Comparison of ENCODE assay signal across 21 cellular contexts in genomic region chr4:128560754-128561495, GRCh38.
DNase-seq lines count a peak whose midpoint lies in the region; ATAC-seq and TF ChIP-seq lines count a peak whose summit lies in the region.
"Had no signal": no experiment of that assay in that cellular context is flagged by ENCODE, and none has a peak within 500 bp of the region (broad histone marks: within the 10 kb centered on the region; RNA-seq: fewer than 3 reads in every experiment).

No MANE protein-coding gene starts in this region.

- no peak for TF ChIP-seq CTCF in mammary epithelial cell (conservative IDR thresholded peaks at IDR 0.05 in 1 of 2, IDR thresholded peaks at IDR 0.05 in 1 of 2; ENCODE audit: extremely low read depth in 1 of 2, insufficient read depth in 1 of 2, low read depth in 1 of 2, low read length in 2 of 2)
- TF ChIP-seq CTCF in MCF 10A (IDR thresholded peaks at IDR 0.05; ENCODE audit: unreplicated experiment), result no peak
- no peak for TF ChIP-seq CTCF in VCaP (conservative IDR thresholded peaks at IDR 0.05)
- TF ChIP-seq CTCF in right lobe of liver (IDR thresholded peaks at IDR 0.05), result no peak
- no peak for TF ChIP-seq CTCF in upper lobe of right lung (IDR thresholded peaks at IDR 0.05)

- H3K27me3 Mint-ChIP-seq in MCF 10A (ENCODE audit: insufficient read depth, unreplicated experiment), result no peaks in the 10 kb centered on the region
- H3K27me3 Mint-ChIP-seq: central memory CD8-positive, alpha-beta T cell had no signal

- dilution Hi-C loops in mammary epithelial cell (cut with HindIII; ENCODE audit: low sequenced_read_pairs), result no loop called here

- no peak for DNase-seq in mammary epithelial cell
- no peak for DNase-seq in MCF 10A (ENCODE audit: unreplicated experiment)
- no peak for DNase-seq in right lobe of liver
- DNase-seq in upper lobe of right lung, result no peak
- no peak for DNase-seq in COLO829 (ENCODE audit: low spot score)
- DNase-seq in GM03348 (ENCODE audit: low spot score), result no peak
- DNase-seq: activated CD4-positive, alpha-beta T cell treated with anti-CD3 and anti-CD28 coated beads, Interleukin-2, amount 10 ng/mL, durations not matched to agents 24 days and 14 days; activated naive CD8-positive, alpha-beta T cell treated with anti-CD3 and anti-CD28 coated beads, Interleukin-2, amount 50 U/mL, for 24 hours; activated T-cell treated with anti-CD3 and anti-CD28 coated beads, Interleukin-2, amount 50 U/mL, for 72 hours; DMS79 treated with DMSO at 0.1 percent for 48 hours; heart left ventricle; natural killer cell; NCI-H1930; NCI-H526; stimulated activated naive B cell treated with anti-CD40 and anti-IgM and Interleukin-4, amounts not matched to agents 10 μg/mL and 1 μg/mL and 100 μg/mL, for 72 hours; T-helper 17 cell had no signal

- no peak overlapping the region for H3K4me2 ChIP-seq in mammary epithelial cell (ENCODE audit: insufficient read depth, low read depth, low read length)

- BruUV-seq in mammary epithelial cell (replicated peaks; lab: Mats Ljungman, UMichigan) (no TSS peak), MCF 10A (replicated peaks; lab: Mats Ljungman, UMichigan) (no TSS peak)

- H3K79me2 ChIP-seq in mammary epithelial cell (ENCODE audit: insufficient read depth, low read length), result no peaks in the 10 kb centered on the region

- peak; percentile 63 to 73 (median 69) for ATAC-seq in right lobe of liver
- peak; percentile 22 for ATAC-seq in upper lobe of right lung
- ATAC-seq in GM18858 (IDR thresholded peaks at IDR 0.05; ENCODE audit: unreplicated experiment), result no peak
- ATAC-seq: activated naive CD8-positive, alpha-beta T cell treated with anti-CD3 and anti-CD28 coated beads, Interleukin-2, amount 50 U/mL, for 24 hours; heart left ventricle; natural killer cell; sciatic nerve; stimulated activated naive B cell treated with anti-CD40 and anti-IgM and Interleukin-4, amounts not matched to agents 10 μg/mL and 1 μg/mL and 100 μg/mL, for 72 hours; T-helper 17 cell had no signal

- no peak for TF ChIP-seq POLR2A in right lobe of liver (IDR thresholded peaks at IDR 0.05)

- no peak overlapping the region for H3K4me3 ChIP-seq in mammary epithelial cell (replicated peaks in 1 of 3; ENCODE audit: insufficient read depth in 1 of 3, low read depth in 2 of 3, low read length in 3 of 3)
- no peak overlapping the region for H3K4me3 ChIP-seq in right lobe of liver
- H3K4me3 ChIP-seq in upper lobe of right lung, result no peak overlapping the region
- H3K4me3 ChIP-seq: heart left ventricle, vagina had no signal

- intact Hi-C loops in mammary epithelial cell (cut with micrococcal nuclease) (no loop called here), MCF 10A (cut with micrococcal nuclease) (no loop called here), right lobe of liver (cut with DNase I) (no loop called here), upper lobe of right lung (cut with DNase I) (loop anchor here (10.0 kb wide), 1 partner anchor 106 kb away; no protein-coding TSS in a partner anchor)

- no peaks in the 10 kb centered on the region for H3K9me3 Mint-ChIP-seq in MCF 10A (ENCODE audit: unreplicated experiment)
- H3K9me3 Mint-ChIP-seq: activated CD4-positive, alpha-beta T cell treated with anti-CD3 and anti-CD28 coated beads, Interleukin-2, amount 10 ng/mL, durations not matched to agents 24 days and 14 days; activated naive CD8-positive, alpha-beta T cell treated with anti-CD3 and anti-CD28 coated beads, Interleukin-2, amount 50 U/mL, for 24 hours; activated T-cell treated with anti-CD3 and anti-CD28 coated beads, Interleukin-2, amount 50 U/mL, for 72 hours; central memory CD8-positive, alpha-beta T cell; natural killer cell; stimulated activated naive B cell treated with anti-CD40 and anti-IgM and Interleukin-4, amounts not matched to agents 10 μg/mL and 1 μg/mL and 100 μg/mL, for 72 hours had no signal

- H4K20me1 ChIP-seq in mammary epithelial cell (ENCODE audit: insufficient read depth, low read length), result no peaks in the 10 kb centered on the region

- H3K9ac ChIP-seq in mammary epithelial cell (ENCODE audit: insufficient read depth, low read length), result no peak overlapping the region

- no peak overlapping the region for H3K4me3 Mint-ChIP-seq in MCF 10A (ENCODE audit: unreplicated experiment)
- H3K4me3 Mint-ChIP-seq: activated CD4-positive, alpha-beta T cell treated with anti-CD3 and anti-CD28 coated beads, Interleukin-2, amount 10 ng/mL, durations not matched to agents 24 days and 14 days; activated naive CD8-positive, alpha-beta T cell treated with anti-CD3 and anti-CD28 coated beads, Interleukin-2, amount 50 U/mL, for 24 hours; activated T-cell treated with anti-CD3 and anti-CD28 coated beads, Interleukin-2, amount 50 U/mL, for 72 hours; central memory CD8-positive, alpha-beta T cell; natural killer cell; stimulated activated naive B cell treated with anti-CD40 and anti-IgM and Interleukin-4, amounts not matched to agents 10 μg/mL and 1 μg/mL and 100 μg/mL, for 72 hours; T-helper 17 cell had no signal

- H3K4me1 ChIP-seq in mammary epithelial cell (ENCODE audit: insufficient read depth, low read length) (no peaks in the 10 kb centered on the region), right lobe of liver (peaks cover 0 to 24% (median 6%) of the 10 kb centered on the region in 4 donors), upper lobe of right lung (peaks cover 13% of the 10 kb centered on the region)

- H3K27me3 ChIP-seq in mammary epithelial cell (ENCODE audit: insufficient read depth, low read length) (no peaks in the 10 kb centered on the region), right lobe of liver (no peaks in the 10 kb centered on the region), upper lobe of right lung (no peaks in the 10 kb centered on the region)
- H3K27me3 ChIP-seq: heart left ventricle, vagina had no signal

- H3K36me3 Mint-ChIP-seq in MCF 10A (ENCODE audit: insufficient read depth, unreplicated experiment), result no peaks in the 10 kb centered on the region
- H3K36me3 Mint-ChIP-seq: natural killer cell; stimulated activated naive B cell treated with anti-CD40 and anti-IgM and Interleukin-4, amounts not matched to agents 10 μg/mL and 1 μg/mL and 100 μg/mL, for 72 hours had no signal

- no peak overlapping the region for H3K27ac Mint-ChIP-seq in MCF 10A (ENCODE audit: low read depth, unreplicated experiment)
- H3K27ac Mint-ChIP-seq: activated CD4-positive, alpha-beta T cell treated with anti-CD3 and anti-CD28 coated beads, Interleukin-2, amount 10 ng/mL, durations not matched to agents 24 days and 14 days; activated naive CD8-positive, alpha-beta T cell treated with anti-CD3 and anti-CD28 coated beads, Interleukin-2, amount 50 U/mL, for 24 hours; activated T-cell treated with anti-CD3 and anti-CD28 coated beads, Interleukin-2, amount 50 U/mL, for 72 hours; natural killer cell; stimulated activated naive B cell treated with anti-CD40 and anti-IgM and Interleukin-4, amounts not matched to agents 10 μg/mL and 1 μg/mL and 100 μg/mL, for 72 hours had no signal

- CTCF ChIA-PET in mammary epithelial cell (lab: Charles Lee; ENCODE audit: low non-redundant PET) (no interaction called here), MCF 10A (lab: Yijun Ruan, JAX) (interaction anchor here (0.6 to 6.7 kb wide), 2 partner anchors 106 to 249 kb away, joined by 5 to 30 read pairs; no protein-coding TSS in a partner anchor)

- POLR2A ChIA-PET in MCF 10A (lab: Yijun Ruan, JAX), result interaction anchor here (1.0 kb wide), 1 partner anchor 41 kb away, joined by 3 read pairs; no protein-coding TSS in a partner anchor

- WGBS in mammary epithelial cell (ENCODE audit: low coverage, missing lambda C conversion rate), result 80% methylated on average over 6 of the region's 6 CpGs
- WGBS in right lobe of liver (ENCODE audit: insufficient coverage, low coverage, low lambda C conversion rate, missing lambda C conversion rate), result 9% methylated on average over 6 of the region's 6 CpGs

- no peaks in the 10 kb centered on the region for H3K4me1 Mint-ChIP-seq in MCF 10A (ENCODE audit: insufficient read depth, unreplicated experiment)
- H3K4me1 Mint-ChIP-seq: activated CD4-positive, alpha-beta T cell treated with anti-CD3 and anti-CD28 coated beads, Interleukin-2, amount 10 ng/mL, durations not matched to agents 24 days and 14 days; activated naive CD8-positive, alpha-beta T cell treated with anti-CD3 and anti-CD28 coated beads, Interleukin-2, amount 50 U/mL, for 24 hours; central memory CD8-positive, alpha-beta T cell had no signal

- H3K27ac ChIP-seq in mammary epithelial cell (ENCODE audit: insufficient read depth, low read depth, low read length), result no peak overlapping the region
- H3K27ac ChIP-seq in VCaP, result peak overlapping the region; percentile 72
- peak overlapping the region; percentile 11 to 51 (median 20) for H3K27ac ChIP-seq in right lobe of liver
- H3K27ac ChIP-seq in upper lobe of right lung, result peak overlapping the region; percentile 19
- H3K27ac ChIP-seq: vagina had no signal

- H3K36me3 ChIP-seq in mammary epithelial cell (ENCODE audit: insufficient read depth, low read length) (no peaks in the 10 kb centered on the region), right lobe of liver (no peaks in the 10 kb centered on the region), upper lobe of right lung (no peaks in the 10 kb centered on the region)
- H3K36me3 ChIP-seq: heart left ventricle, vagina had no signal

- in situ Hi-C loops in mammary epithelial cell (cut with MboI; ENCODE audit: low sequenced_read_pairs in 2 of 2), result no loop called here

- H3K9me3 ChIP-seq in mammary epithelial cell (replicated peaks; ENCODE audit: insufficient read depth, low read length) (no peaks in the 10 kb centered on the region), right lobe of liver (no peaks in the 10 kb centered on the region), upper lobe of right lung (no peaks in the 10 kb centered on the region)
- H3K9me3 ChIP-seq: heart left ventricle, vagina had no signal

- peak overlapping the region; percentile 35 for H2AFZ ChIP-seq in mammary epithelial cell (ENCODE audit: low read depth, low read length)
